ENCODE assay signal across 14 cellular contexts in genomic region chr4:186701788-186702187, GRCh38. TPM values are rescaled to one million over a fixed set of nuclear protein-coding genes. Genes with fewer than 3 reads are reported as not detected.
DNase-seq lines count a peak whose midpoint lies in the region; ATAC-seq and TF ChIP-seq lines count a peak whose summit lies in the region.
"Had no signal": no experiment of that assay in that cellular context is flagged by ENCODE, and none has a peak within 500 bp of the region (broad histone marks: within the 10 kb centered on the region; RNA-seq: fewer than 3 reads in every experiment).

No MANE protein-coding gene starts in this region.

- peaks cover 65% of the 10 kb centered on the region for H3K4me1 Mint-ChIP-seq in mesothelial cell of epicardium
- H3K4me1 Mint-ChIP-seq in CD4-positive, alpha-beta T cell (ENCODE audit: low read depth): no peaks in the 10 kb centered on the region

- H3K4me3 ChIP-seq in HUES48 (ENCODE audit: low read depth, low read length) (no peak overlapping the region), breast epithelium (peak overlapping the region; percentile 20 to 49 (median 29)), skin epidermis (no peak overlapping the region)
- H3K4me3 ChIP-seq: left lung had no signal

- POLR2A ChIA-PET in CD4-positive, alpha-beta T cell (lab: Charles Lee): no interaction called here

- H3K36me3 ChIP-seq in HUES48 (ENCODE audit: control insufficient read depth, insufficient read depth, low read length) (peaks cover 40% of the 10 kb centered on the region), breast epithelium (no peaks in the 10 kb centered on the region)

- H3K9ac ChIP-seq in HUES48 (ENCODE audit: low read depth, low read length): no peak overlapping the region

- H3K9me3 Mint-ChIP-seq in mesothelial cell of epicardium: no peaks in the 10 kb centered on the region
- H3K9me3 Mint-ChIP-seq in CD4-positive, alpha-beta T cell: peaks cover 5% of the 10 kb centered on the region

- H3K27me3 ChIP-seq in HUES48 (ENCODE audit: control insufficient read depth, insufficient read depth, low read length) (no peaks in the 10 kb centered on the region), breast epithelium (no peaks in the 10 kb centered on the region)
- no peaks in the 10 kb centered on the region for H3K27me3 ChIP-seq in CD4-positive, alpha-beta T cell (ENCODE audit: control insufficient read depth, insufficient read depth, low read length)
- H3K27me3 ChIP-seq: left lung had no signal

- no peak for DNase-seq in breast epithelium (ENCODE audit: low spot score in 2 of 2)
- no peak for DNase-seq in mesothelial cell of epicardium (ENCODE audit: low spot score in 2 of 2, unreplicated experiment in 2 of 2)
- DNase-seq in CD4-positive, alpha-beta T cell: no peak
- no peak for DNase-seq in DMS79 treated with DMSO at 0.1 percent for 48 hours (lab: John Stamatoyannopoulos, UW)
- DNase-seq in DMS114 treated with DMSO at 0.1 percent for 48 hours (lab: John Stamatoyannopoulos, UW; ENCODE audit: unreplicated experiment): no peak
- DNase-seq: activated CD4-positive, alpha-beta memory T cell treated with anti-CD3 and anti-CD28 coated beads for 36 hours; Kasumi-1; left lung; NCI-H1694 treated with DMSO at 0.1 percent for 48 hours; stimulated activated CD4-positive, alpha-beta T cell treated with anti-CD3 and anti-CD28 coated beads, Interleukin-2, amount 100 ng/mL, for 24 hours had no signal

- peaks cover 42% of the 10 kb centered on the region for H3K4me1 ChIP-seq in HUES48 (ENCODE audit: control insufficient read depth, insufficient read depth, low read length)
- H3K4me1 ChIP-seq in breast epithelium: peaks cover 4 to 10% of the 10 kb centered on the region in 2 donors

- intact Hi-C loops in breast epithelium (cut with DNase I; ENCODE audit: low total_unique reads): no loop called here
- intact Hi-C loops in CD4-positive, alpha-beta T cell (cut with DNase I, micrococcal nuclease): no loop called here

- no peaks in the 10 kb centered on the region for H3K9me3 ChIP-seq in HUES48 (ENCODE audit: control insufficient read depth, insufficient read depth, low read length)
- no peaks in the 10 kb centered on the region for H3K9me3 ChIP-seq in breast epithelium
- H3K9me3 ChIP-seq in CD4-positive, alpha-beta T cell (ENCODE audit: control insufficient read depth, low read length): no peaks in the 10 kb centered on the region
- H3K9me3 ChIP-seq: left lung had no signal

- ATAC-seq in CD4-positive, alpha-beta T cell (ENCODE audit: poor library complexity): no peak
- ATAC-seq in HG02759 (IDR thresholded peaks at IDR 0.05; ENCODE audit: unreplicated experiment): no peak

- H3K27me3 Mint-ChIP-seq in mesothelial cell of epicardium (ENCODE audit: low read depth): no peaks in the 10 kb centered on the region
- no peaks in the 10 kb centered on the region for H3K27me3 Mint-ChIP-seq in CD4-positive, alpha-beta T cell
- H3K27me3 Mint-ChIP-seq: activated CD4-positive, alpha-beta memory T cell treated with anti-CD3 and anti-CD28 coated beads for 36 hours had no signal

- H3K27ac ChIP-seq in HUES48 (ENCODE audit: low read depth, low read length) (peak overlapping the region; percentile 78), breast epithelium (peak overlapping the region; percentile 84 to 88), skin epidermis (peak overlapping the region in 17 of 21 experiments; percentile 2 to 80 (median 61))
- no peak overlapping the region for H3K27ac ChIP-seq in CD4-positive, alpha-beta T cell (ENCODE audit: low read depth, low read length)

- no peak for TF ChIP-seq POLR2A in breast epithelium (IDR thresholded peaks at IDR 0.05)

- TF ChIP-seq CTCF in breast epithelium (IDR thresholded peaks at IDR 0.05) (no peak), mesothelial cell of epicardium (IDR thresholded peaks at IDR 0.05; ENCODE audit: unreplicated experiment) (no peak)
- no peak for TF ChIP-seq CTCF in CD4-positive, alpha-beta T cell (IDR thresholded peaks at IDR 0.05)

- peak overlapping the region; percentile 95 for H3K27ac Mint-ChIP-seq in mesothelial cell of epicardium
- no peak overlapping the region for H3K27ac Mint-ChIP-seq in CD4-positive, alpha-beta T cell
- H3K27ac Mint-ChIP-seq: activated CD4-positive, alpha-beta memory T cell treated with anti-CD3 and anti-CD28 coated beads for 36 hours; activated T-helper 2 cell treated with anti-CD3 and anti-CD28 coated beads, Interferon-gamma antibody, Interleukin-2, Interleukin-4, amounts not matched to agents 10 μg/mL and 5 μg/mL and 100 μg/mL, durations not matched to agents 14 hours and 24 hours and 36 hours had no signal

- CTCF ChIA-PET in CD4-positive, alpha-beta T cell (lab: Charles Lee): no interaction called here

- H3K36me3 Mint-ChIP-seq in mesothelial cell of epicardium: peaks cover 19% of the 10 kb centered on the region
- no peaks in the 10 kb centered on the region for H3K36me3 Mint-ChIP-seq in CD4-positive, alpha-beta T cell (ENCODE audit: low read depth)
- H3K36me3 Mint-ChIP-seq: activated CD4-positive, alpha-beta memory T cell treated with anti-CD3 and anti-CD28 coated beads for 36 hours had no signal

- no peak overlapping the region for H3K4me3 Mint-ChIP-seq in mesothelial cell of epicardium
- H3K4me3 Mint-ChIP-seq in CD4-positive, alpha-beta T cell: no peak overlapping the region
- H3K4me3 Mint-ChIP-seq: activated CD4-positive, alpha-beta memory T cell treated with anti-CD3 and anti-CD28 coated beads for 36 hours had no signal

RNA-seq across cellular contexts. Expression of gene FAT1, which starts 21.9 kb away (rescaled TPM):
- total RNA-seq in breast epithelium: 100 to 1,000 TPM in 1 of 3 donors, 10 to 100 TPM in 2; 54.2 to 125 (median 87.2) TPM
- total RNA-seq in mesothelial cell of epicardium: 211 to 224 TPM (median 224 TPM) in 3 replicates
- under 1 TPM in 1 of 2 experiments, not detected in 1; 0.03 TPM for total RNA-seq in CD4-positive, alpha-beta T cell
- total RNA-seq: activated CD4-positive, alpha-beta memory T cell treated with anti-CD3 and anti-CD28 coated beads for 36 hours had no signal

Comparison
In these comparisons a context has a peak if more than half of its experiments do, and no peak if none do; other contexts are left out.
1. H3K4me3 ChIP-seq: peak in breast epithelium (3 of 3); none in HUES48 (single experiment) and skin epidermis (0 of 7).
2. RNA of gene FAT1, which starts 21.9 kb away (total RNA-seq): 211 to 224 TPM in mesothelial cell of epicardium and 54.2 to 125 TPM in breast epithelium; 0.03 TPM in CD4-positive, alpha-beta T cell; every median in the first group is over 10 times any median in the second.